ENCODE assay signal across 12 cellular contexts in the genomic region with DNA sequence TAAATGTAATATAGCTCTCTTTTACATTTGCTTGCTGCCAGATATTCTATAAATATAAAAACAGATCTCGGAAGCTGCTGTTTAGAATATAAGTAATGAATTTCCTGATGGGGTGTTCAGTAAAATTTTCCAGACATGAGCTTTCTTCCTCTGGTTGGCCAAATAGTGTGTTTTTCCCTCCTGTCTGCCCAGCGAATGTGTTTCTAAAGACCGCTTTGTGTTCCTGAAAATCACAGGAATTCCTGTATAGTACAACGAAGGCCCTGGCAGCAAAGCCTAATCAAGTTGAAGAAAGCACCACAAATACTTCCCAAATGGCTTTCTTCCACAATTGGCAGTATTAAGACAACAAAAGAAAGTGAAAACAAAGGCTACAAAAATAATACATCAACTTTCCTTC.
A peak's percentile ranks its signal among the peaks of the same experiment; 100 is the strongest.
DNase-seq lines count a peak whose midpoint lies in the region; ATAC-seq and TF ChIP-seq lines count a peak whose summit lies in the region.
"Had no signal": no experiment of that assay in that cellular context is flagged by ENCODE, and none has a peak within 500 bp of the region (broad histone marks: within the 10 kb centered on the region; RNA-seq: fewer than 3 reads in every experiment).

No MANE protein-coding gene starts in this region.

- intact Hi-C loops in activated CD8-positive, alpha-beta T cell treated with anti-CD3 and anti-CD28 coated beads for 36 hours (cut with micrococcal nuclease), result loop anchor here (10.0 kb wide), 2 partner anchors 363 to 493 kb away; a partner anchor contains a TSS
- intact Hi-C loops in esophagus squamous epithelium (cut with DNase I), result loop anchor here (10.0 kb wide), 1 partner anchor 493 kb away; a partner anchor contains a TSS

- H3K27me3 ChIP-seq in esophagus squamous epithelium, result no peaks in the 10 kb centered on the region
- H3K27me3 ChIP-seq in GM23338 (ENCODE audit: insufficient read depth), result no peaks in the 10 kb centered on the region
- H3K27me3 ChIP-seq: tibial artery had no signal

- DNase-seq in activated CD8-positive, alpha-beta T cell treated with anti-CD3 and anti-CD28 coated beads for 36 hours, result no peak
- no peak for DNase-seq in activated CD8-positive, alpha-beta T cell treated with anti-CD3 and anti-CD28 coated beads, Interleukin-2, amount 10 ng/mL, durations not matched to agents 7 days and 5 days
- DNase-seq in esophagus squamous epithelium (lab: John Stamatoyannopoulos, UW) (no peak), putamen (ENCODE audit: low spot score) (peak; percentile 7), GM23338 (ENCODE audit: low spot score) (no peak), GOT3 (lab: John Stamatoyannopoulos, UW) (no peak)
- DNase-seq: DMS79, naive B cell, NCI-H2171 treated with DMSO at 0.1 percent for 48 hours, tibial artery had no signal

- no peaks in the 10 kb centered on the region for H3K9me3 ChIP-seq in esophagus squamous epithelium
- H3K9me3 ChIP-seq: tibial artery had no signal

- H3K36me3 ChIP-seq in esophagus squamous epithelium, result no peaks in the 10 kb centered on the region
- H3K36me3 ChIP-seq in GM23338 (ENCODE audit: insufficient read depth), result no peaks in the 10 kb centered on the region
- H3K36me3 ChIP-seq: tibial artery had no signal

- H3K9me3 Mint-ChIP-seq in activated CD8-positive, alpha-beta T cell treated with anti-CD3 and anti-CD28 coated beads for 36 hours, result no peaks in the 10 kb centered on the region
- H3K9me3 Mint-ChIP-seq in activated CD8-positive, alpha-beta T cell treated with anti-CD3 and anti-CD28 coated beads, Interleukin-2, amount 10 ng/mL, durations not matched to agents 7 days and 5 days (ENCODE audit: insufficient read depth), result no peaks in the 10 kb centered on the region
- H3K9me3 Mint-ChIP-seq in GM23338, result no peaks in the 10 kb centered on the region
- H3K9me3 Mint-ChIP-seq: naive B cell had no signal

- H3K36me3 Mint-ChIP-seq in activated CD8-positive, alpha-beta T cell treated with anti-CD3 and anti-CD28 coated beads for 36 hours (ENCODE audit: low read depth), result peaks cover 32% of the 10 kb centered on the region
- peaks cover 27% of the 10 kb centered on the region for H3K36me3 Mint-ChIP-seq in activated CD8-positive, alpha-beta T cell treated with anti-CD3 and anti-CD28 coated beads, Interleukin-2, amount 10 ng/mL, durations not matched to agents 7 days and 5 days (ENCODE audit: low read depth)
- no peaks in the 10 kb centered on the region for H3K36me3 Mint-ChIP-seq in GM23338 (ENCODE audit: low read depth)
- H3K36me3 Mint-ChIP-seq: naive B cell had no signal

- H2AFZ ChIP-seq in GM23338, result no peak overlapping the region

- TF ChIP-seq CTCF in activated CD8-positive, alpha-beta T cell treated with anti-CD3 and anti-CD28 coated beads for 36 hours (IDR thresholded peaks at IDR 0.05), result no peak
- TF ChIP-seq CTCF in WI38 (IDR thresholded peaks at IDR 0.05; ENCODE audit: low read depth, low read length) (no peak), esophagus squamous epithelium (IDR thresholded peaks at IDR 0.05) (no peak), GM23338 (conservative IDR thresholded peaks at IDR 0.05; ENCODE audit: low read depth in 2 of 2) (no peak)

- H3K4me1 ChIP-seq in esophagus squamous epithelium (peaks cover 0 to 28% (median 13%) of the 10 kb centered on the region in 3 donors), GM23338 (ENCODE audit: insufficient read depth) (no peaks in the 10 kb centered on the region)

- peak overlapping the region; percentile 77 for H3K27ac Mint-ChIP-seq in activated CD8-positive, alpha-beta T cell treated with anti-CD3 and anti-CD28 coated beads for 36 hours
- H3K27ac Mint-ChIP-seq in activated CD8-positive, alpha-beta T cell treated with anti-CD3 and anti-CD28 coated beads, Interleukin-2, amount 10 ng/mL, durations not matched to agents 7 days and 5 days, result no peak overlapping the region
- H3K27ac Mint-ChIP-seq in GM23338, result no peak overlapping the region

- CTCF ChIA-PET in activated CD8-positive, alpha-beta T cell treated with anti-CD3 and anti-CD28 coated beads for 36 hours (lab: Charles Lee), result interaction anchor here (0.8 to 6.3 kb wide), 19 partner anchors 8 to 368 kb away, joined by 3 to 60 read pairs (median 5); no protein-coding TSS in a partner anchor
- CTCF ChIA-PET in activated CD8-positive, alpha-beta T cell treated with anti-CD3 and anti-CD28 coated beads, Interleukin-2, amount 10 ng/mL, durations not matched to agents 7 days and 5 days (lab: Charles Lee), result interaction anchor here (0.9 to 9.9 kb wide), 22 partner anchors 8 to 494 kb away, joined by 3 to 157 read pairs (median 5); a partner anchor contains a TSS

- no peaks in the 10 kb centered on the region for H3K79me2 ChIP-seq in GM23338 (replicated peaks; ENCODE audit: insufficient read depth)

- peak overlapping the region; percentile 7 for H3K4me3 Mint-ChIP-seq in activated CD8-positive, alpha-beta T cell treated with anti-CD3 and anti-CD28 coated beads for 36 hours
- no peak overlapping the region for H3K4me3 Mint-ChIP-seq in activated CD8-positive, alpha-beta T cell treated with anti-CD3 and anti-CD28 coated beads, Interleukin-2, amount 10 ng/mL, durations not matched to agents 7 days and 5 days
- H3K4me3 Mint-ChIP-seq in GM23338, result no peak overlapping the region
- H3K4me3 Mint-ChIP-seq: naive B cell had no signal

- POLR2A ChIA-PET in activated CD8-positive, alpha-beta T cell treated with anti-CD3 and anti-CD28 coated beads for 36 hours (lab: Charles Lee), result interaction anchor here (1.5 to 2.5 kb wide), 2 partner anchors 28 to 54 kb away, joined by 4 to 9 read pairs; no protein-coding TSS in a partner anchor
- POLR2A ChIA-PET in activated CD8-positive, alpha-beta T cell treated with anti-CD3 and anti-CD28 coated beads, Interleukin-2, amount 10 ng/mL, durations not matched to agents 7 days and 5 days (lab: Charles Lee), result no interaction called here

- 44 to 76% methylated on average over 4 of the region's 4 CpGs for WGBS in esophagus squamous epithelium, 2 donors

- no peak for TF ChIP-seq POLR2A in esophagus squamous epithelium (IDR thresholded peaks at IDR 0.05)

- H3K4me3 ChIP-seq in WI38 (ENCODE audit: low read depth, low read length), result peak overlapping the region; percentile 27; the same call in 1 of the 2 replicates
- H3K4me3 ChIP-seq in esophagus squamous epithelium, result peak overlapping the region in 1 of 4 donors; percentile 9
- H3K4me3 ChIP-seq in GM23338, result no peak overlapping the region
- H3K4me3 ChIP-seq: tibial artery had no signal

- H3K27ac ChIP-seq in esophagus squamous epithelium, result peak overlapping the region in 3 of 4 donors; percentile 8 to 25 (median 13)
- H3K27ac ChIP-seq in GM23338 (ENCODE audit: low read depth), result no peak overlapping the region

- no peaks in the 10 kb centered on the region for H3K9me2 ChIP-seq in GM23338 (ENCODE audit: insufficient read depth)

- no peaks in the 10 kb centered on the region for H4K20me1 ChIP-seq in GM23338 (replicated peaks; ENCODE audit: insufficient read depth)

- H3K27me3 Mint-ChIP-seq in activated CD8-positive, alpha-beta T cell treated with anti-CD3 and anti-CD28 coated beads for 36 hours, result no peaks in the 10 kb centered on the region
- H3K27me3 Mint-ChIP-seq in activated CD8-positive, alpha-beta T cell treated with anti-CD3 and anti-CD28 coated beads, Interleukin-2, amount 10 ng/mL, durations not matched to agents 7 days and 5 days (ENCODE audit: low read depth), result no peaks in the 10 kb centered on the region
- no peaks in the 10 kb centered on the region for H3K27me3 Mint-ChIP-seq in GM23338 (ENCODE audit: insufficient read depth, low read depth, poor library complexity)
- H3K27me3 Mint-ChIP-seq: naive B cell had no signal

- H3K4me2 ChIP-seq in GM23338, result no peak overlapping the region

- ATAC-seq in activated CD8-positive, alpha-beta T cell treated with anti-CD3 and anti-CD28 coated beads for 36 hours, result no peak
- no peak for ATAC-seq in activated CD8-positive, alpha-beta T cell treated with anti-CD3 and anti-CD28 coated beads, Interleukin-2, amount 10 ng/mL, durations not matched to agents 7 days and 5 days
- ATAC-seq in GM23338 (no peak), esophagus mucosa (no peak)

- no peaks in the 10 kb centered on the region for H3F3A ChIP-seq in GM23338 (replicated peaks; ENCODE audit: low read depth)

- peaks cover 95% of the 10 kb centered on the region for H3K4me1 Mint-ChIP-seq in activated CD8-positive, alpha-beta T cell treated with anti-CD3 and anti-CD28 coated beads for 36 hours (ENCODE audit: low read depth)
- peaks cover 73% of the 10 kb centered on the region for H3K4me1 Mint-ChIP-seq in activated CD8-positive, alpha-beta T cell treated with anti-CD3 and anti-CD28 coated beads, Interleukin-2, amount 10 ng/mL, durations not matched to agents 7 days and 5 days (ENCODE audit: low read depth)
- H3K4me1 Mint-ChIP-seq in GM23338, result peaks cover 13% of the 10 kb centered on the region; the same call in 2 of the 3 replicates

TF ChIP-seq in GM23338, 12 proteins besides CTCF, POLR2A, EP300 and RAD21:
- TF ChIP-seq NANOG (IDR thresholded peaks at IDR 0.05; ENCODE audit: borderline replicate concordance), result no peak
- no peak for TF ChIP-seq CREB1 (CRISPR knock-in tag; IDR thresholded peaks at IDR 0.05; ENCODE audit: low read depth)
- no peak for TF ChIP-seq POLR2AphosphoS5 (IDR thresholded peaks at IDR 0.05; ENCODE audit: low read depth)
- TF ChIP-seq, protein P1, sequence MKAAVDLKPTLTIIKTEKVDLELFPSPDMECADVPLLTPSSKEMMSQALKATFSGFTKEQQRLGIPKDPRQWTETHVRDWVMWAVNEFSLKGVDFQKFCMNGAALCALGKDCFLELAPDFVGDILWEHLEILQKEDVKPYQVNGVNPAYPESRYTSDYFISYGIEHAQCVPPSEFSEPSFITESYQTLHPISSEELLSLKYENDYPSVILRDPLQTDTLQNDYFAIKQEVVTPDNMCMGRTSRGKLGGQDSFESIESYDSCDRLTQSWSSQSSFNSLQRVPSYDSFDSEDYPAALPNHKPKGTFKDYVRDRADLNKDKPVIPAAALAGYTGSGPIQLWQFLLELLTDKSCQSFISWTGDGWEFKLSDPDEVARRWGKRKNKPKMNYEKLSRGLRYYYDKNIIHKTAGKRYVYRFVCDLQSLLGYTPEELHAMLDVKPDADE (IDR thresholded peaks at IDR 0.05), result no peak
- no peak for TF ChIP-seq ZNF331 (CRISPR knock-in tag; IDR thresholded peaks at IDR 0.05; ENCODE audit: low read depth)
